Comparison of ENCODE assay signal across 8 cellular contexts in genomic region chr17:61928101-61928436, GRCh38. TPM values are rescaled to one million over a fixed set of nuclear protein-coding genes. Genes with fewer than 3 reads are reported as not detected.
DNase-seq lines count a peak whose midpoint lies in the region; ATAC-seq and TF ChIP-seq lines count a peak whose summit lies in the region.

No MANE protein-coding gene starts in this region.

- no peak for TF ChIP-seq RAD21 in liver (IDR thresholded peaks at IDR 0.05)

- WGBS in liver, result 46% methylated on average over 4 of the region's 4 CpGs

- H3K9ac ChIP-seq in liver (ENCODE audit: low read depth in 1 of 2, low read length in 2 of 2), result peak overlapping the region in 1 of 2 donors; percentile 82

- peaks cover 0 to 3% of the 10 kb centered on the region in 2 donors for H3K9me3 Mint-ChIP-seq in activated naive CD4-positive, alpha-beta T cell treated with anti-CD3 and anti-CD28 coated beads, Interleukin-2, amount 50 U/mL, for 72 hours

- H3K36me3 ChIP-seq in left ventricle myocardium inferior (peaks cover 22% of the 10 kb centered on the region), liver (ENCODE audit: control insufficient read depth in 4 of 4, insufficient read depth in 3 of 4, low read depth in 1 of 4, low read length in 3 of 4) (peaks cover 0 to 5% (median 4%) of the 10 kb centered on the region in 4 donors), uterus (no peaks in the 10 kb centered on the region)

- ATAC-seq in left ventricle myocardium superior (no peak), foreskin keratinocyte (no peak), GM18519 (IDR thresholded peaks at IDR 0.05; ENCODE audit: low FRiP score, unreplicated experiment) (no peak)
- ATAC-seq in activated naive CD4-positive, alpha-beta T cell treated with anti-CD3 and anti-CD28 coated beads, Interleukin-2, amount 50 U/mL, for 72 hours, result no peak

- H3K27ac Mint-ChIP-seq in activated naive CD4-positive, alpha-beta T cell treated with anti-CD3 and anti-CD28 coated beads, Interleukin-2, amount 50 U/mL, for 72 hours, result peak overlapping the region; percentile 93 to 99

- no peak for TF ChIP-seq POLR2A in uterus (IDR thresholded peaks at IDR 0.05)

- H3K27ac ChIP-seq in left ventricle myocardium inferior (replicated peaks) (peak overlapping the region; percentile 88), liver (ENCODE audit: low read depth in 1 of 2, low read length in 2 of 2) (peak overlapping the region; percentile 72 to 88), uterus (peak overlapping the region; percentile 86 to 90), foreskin keratinocyte (no peak overlapping the region)

- DNase-seq in left ventricle myocardium inferior (no peak), left ventricle myocardium superior (no peak), uterus (no peak), foreskin keratinocyte (no peak), NCI-H1694 (lab: John Stamatoyannopoulos, UW) (no peak)
- DNase-seq in activated naive CD4-positive, alpha-beta T cell treated with anti-CD3 and anti-CD28 coated beads, Interleukin-2, amount 50 U/mL, for 72 hours (ENCODE audit: low spot score in 2 of 2), result peak in 1 of 2 donors; percentile 4

- intact Hi-C loops in left ventricle myocardium inferior (cut with micrococcal nuclease) (no loop called here), left ventricle myocardium superior (cut with micrococcal nuclease) (loop anchor here (5.0 kb wide), 1 partner anchor 134 kb away; no protein-coding TSS in a partner anchor), uterus (cut with DNase I; ENCODE audit: low total_unique reads) (no loop called here)

- H3K4me1 ChIP-seq in left ventricle myocardium inferior, result peaks cover 21% of the 10 kb centered on the region
- peaks cover 0 to 15% (median 8%) of the 10 kb centered on the region in 4 donors for H3K4me1 ChIP-seq in liver (ENCODE audit: control insufficient read depth in 4 of 4, insufficient read depth in 4 of 4, low read length in 3 of 4)
- H3K4me1 ChIP-seq in uterus, result no peaks in the 10 kb centered on the region
- peaks cover 5% of the 10 kb centered on the region for H3K4me1 ChIP-seq in foreskin keratinocyte

- H3K4me3 ChIP-seq in left ventricle myocardium inferior (peak overlapping the region; percentile 92), liver (ENCODE audit: low read depth in 1 of 3, low read length in 3 of 3) (peak overlapping the region; percentile 63 to 98 (median 88)), uterus (peak overlapping the region; percentile 66 to 67)

- H3K27me3 ChIP-seq in left ventricle myocardium inferior (ENCODE audit: low read depth), result no peaks in the 10 kb centered on the region
- H3K27me3 ChIP-seq in liver (ENCODE audit: control insufficient read depth in 4 of 4, insufficient read depth in 4 of 4, low read length in 3 of 4), result no peaks in the 10 kb centered on the region
- no peaks in the 10 kb centered on the region for H3K27me3 ChIP-seq in uterus
- no peaks in the 10 kb centered on the region for H3K27me3 ChIP-seq in foreskin keratinocyte

- no peaks in the 10 kb centered on the region for H3K9me3 ChIP-seq in left ventricle myocardium inferior (replicated peaks)
- H3K9me3 ChIP-seq in liver (ENCODE audit: control insufficient read depth in 4 of 4, low read length in 3 of 4), result no peaks in the 10 kb centered on the region
- H3K9me3 ChIP-seq in uterus, result no peaks in the 10 kb centered on the region

- TF ChIP-seq CTCF in left ventricle myocardium inferior (IDR thresholded peaks at IDR 0.05; ENCODE audit: borderline replicate concordance), result no peak
- no peak for TF ChIP-seq CTCF in liver (IDR thresholded peaks at IDR 0.05; ENCODE audit: low read depth, low read length, missing input control)
- TF ChIP-seq CTCF in uterus (IDR thresholded peaks at IDR 0.05), result no peak
- TF ChIP-seq CTCF in foreskin keratinocyte (conservative IDR thresholded peaks at IDR 0.05), result no peak

- peaks cover 9 to 18% of the 10 kb centered on the region in 2 donors for H3K36me3 Mint-ChIP-seq in activated naive CD4-positive, alpha-beta T cell treated with anti-CD3 and anti-CD28 coated beads, Interleukin-2, amount 50 U/mL, for 72 hours

TF ChIP-seq in liver, 16 proteins besides CTCF, POLR2A, EP300 and RAD21:
- TF ChIP-seq, protein P1, sequence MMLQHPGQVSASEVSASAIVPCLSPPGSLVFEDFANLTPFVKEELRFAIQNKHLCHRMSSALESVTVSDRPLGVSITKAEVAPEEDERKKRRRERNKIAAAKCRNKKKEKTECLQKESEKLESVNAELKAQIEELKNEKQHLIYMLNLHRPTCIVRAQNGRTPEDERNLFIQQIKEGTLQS (IDR thresholded peaks at IDR 0.05), result peak; percentile 13
- TF ChIP-seq HNF4G (IDR thresholded peaks at IDR 0.05), result no peak

RNA-seq across cellular contexts. Expression of gene INTS2, which starts 0.3 kb away (rescaled TPM):
- 10.9 TPM for total RNA-seq in left ventricle myocardium inferior
- total RNA-seq in left ventricle myocardium superior, result 8.4 TPM
- 10 to 100 TPM; 31.4 to 37.2 TPM for total RNA-seq in activated naive CD4-positive, alpha-beta T cell treated with anti-CD3 and anti-CD28 coated beads, Interleukin-2, amount 50 U/mL, for 72 hours
- total RNA-seq in liver, result 1 to 10 TPM; 9.8 to 9.9 TPM
- 1 to 10 TPM; 1.1 to 1.7 TPM for polyA plus RNA-seq in liver
- 10 to 100 TPM in 3 of 4 donors, 1 to 10 TPM in 1; 7.4 to 38.4 (median 15.9) TPM for total RNA-seq in uterus
- total RNA-seq in foreskin keratinocyte, result 11.3 and 12.3 TPM in 2 replicates
- polyA plus RNA-seq in foreskin keratinocyte, result 1.2 and 1.8 TPM in 2 replicates
